ENCODE assay signal across 37 cellular contexts in genomic region chr12:25182765-25183164, GRCh38. TPM values are rescaled to one million over a fixed set of nuclear protein-coding genes. Genes with fewer than 3 reads are reported as not detected.
"Had no signal": no experiment of that assay in that cellular context is flagged by ENCODE, and none has a peak within 500 bp of the region (broad histone marks: within the 10 kb centered on the region; RNA-seq: fewer than 3 reads in every experiment).

No MANE protein-coding gene starts in this region.

- DNase-seq: activated CD4-positive, alpha-beta memory T cell treated with anti-CD3 and anti-CD28 coated beads, Interleukin-2, amount 10 ng/mL, durations not matched to agents 7 days and 5 days; activated CD4-positive, alpha-beta T cell treated with anti-CD3 and anti-CD28 coated beads for 1 hour; activated CD4-positive, alpha-beta T cell treated with anti-CD3 and anti-CD28 coated beads for 4 hours; activated CD4-positive, alpha-beta T cell treated with anti-CD3 and anti-CD28 coated beads, Interleukin-2, amount 10 ng/mL, durations not matched to agents 7 days and 5 days; activated CD4-positive, alpha-beta T cell treated with anti-CD3 and anti-CD28 coated beads, Interleukin-2, amount 50 U/mL, for 4 hours; activated CD8-positive, alpha-beta memory T cell treated with anti-CD3 and anti-CD28 coated beads, Interleukin-2, amount 50 U/mL, for 48 hours; activated gamma-delta T cell; activated naive CD4-positive, alpha-beta T cell; activated naive CD4-positive, alpha-beta T cell treated with anti-CD3 and anti-CD28 coated beads, Interleukin-2, amount 10 ng/mL, durations not matched to agents 7 days and 5 days; activated T-cell treated with anti-CD3 and anti-CD28 coated beads for 4 hours; activated T-cell treated with anti-CD3 and anti-CD28 coated beads, Interleukin-2, amount 50 U/mL, for 24 hours; activated T-cell treated with anti-CD3 and anti-CD28 coated beads, Interleukin-2, amount 50 U/mL, for 72 hours; adrenal gland; amygdala; aorta; body of pancreas; caudate nucleus; cortex of kidney; dermis blood vessel endothelial cell; effector CD4-positive, alpha-beta T cell; esophagus squamous epithelium; foreskin melanocyte; heart right ventricle; T-helper 2 cell had no signal

- H3K36me3 ChIP-seq: adrenal gland, esophagus squamous epithelium, gastroesophageal sphincter, heart right ventricle had no signal

- H3K4me3 Mint-ChIP-seq: activated CD4-positive, alpha-beta memory T cell treated with anti-CD3 and anti-CD28 coated beads, Interleukin-2, amount 10 ng/mL, durations not matched to agents 7 days and 5 days; activated CD4-positive, alpha-beta T cell treated with anti-CD3 and anti-CD28 coated beads, Interleukin-2, amount 10 ng/mL, durations not matched to agents 7 days and 5 days; activated naive CD4-positive, alpha-beta T cell treated with anti-CD3 and anti-CD28 coated beads, Interleukin-2, amount 10 ng/mL, durations not matched to agents 7 days and 5 days; activated T-cell treated with anti-CD3 and anti-CD28 coated beads, Interleukin-2, amount 50 U/mL, for 24 hours; activated T-cell treated with anti-CD3 and anti-CD28 coated beads, Interleukin-2, amount 50 U/mL, for 72 hours; WTC11 had no signal

- H3K9me3 Mint-ChIP-seq: activated CD4-positive, alpha-beta T cell treated with anti-CD3 and anti-CD28 coated beads, Interleukin-2, amount 10 ng/mL, durations not matched to agents 7 days and 5 days; activated naive CD4-positive, alpha-beta T cell treated with anti-CD3 and anti-CD28 coated beads, Interleukin-2, amount 10 ng/mL, durations not matched to agents 7 days and 5 days; activated naive CD4-positive, alpha-beta T cell treated with anti-CD3 and anti-CD28 coated beads, Interleukin-2, amount 50 U/mL, for 72 hours; WTC11 had no signal

- H3K27me3 ChIP-seq: adrenal gland, body of pancreas, esophagus squamous epithelium, gastroesophageal sphincter, heart right ventricle had no signal

- H3K9me3 ChIP-seq: esophagus squamous epithelium, gastroesophageal sphincter, heart right ventricle had no signal

- H3K4me1 Mint-ChIP-seq: WTC11 had no signal

- H3K4me1 ChIP-seq: body of pancreas, gastroesophageal sphincter, heart right ventricle had no signal

- H3K27me3 Mint-ChIP-seq: activated naive CD4-positive, alpha-beta T cell treated with anti-CD3 and anti-CD28 coated beads, Interleukin-2, amount 10 ng/mL, durations not matched to agents 7 days and 5 days; activated T-cell treated with anti-CD3 and anti-CD28 coated beads, Interleukin-2, amount 50 U/mL, for 24 hours had no signal

- ATAC-seq: activated naive CD4-positive, alpha-beta T cell treated with anti-CD3 and anti-CD28 coated beads, Interleukin-2, amount 50 U/mL, for 72 hours; activated T-cell treated with anti-CD3 and anti-CD28 coated beads, Interleukin-2, amount 50 U/mL, for 72 hours; body of pancreas; gastroesophageal sphincter; heart right ventricle; WTC11 had no signal

- H3K27ac Mint-ChIP-seq: activated CD4-positive, alpha-beta memory T cell treated with anti-CD3 and anti-CD28 coated beads, Interleukin-2, amount 10 ng/mL, durations not matched to agents 7 days and 5 days; activated CD4-positive, alpha-beta T cell treated with anti-CD3 and anti-CD28 coated beads, Interleukin-2, amount 10 ng/mL, durations not matched to agents 7 days and 5 days; activated naive CD4-positive, alpha-beta T cell treated with anti-CD3 and anti-CD28 coated beads, Interleukin-2, amount 10 ng/mL, durations not matched to agents 7 days and 5 days; activated naive CD4-positive, alpha-beta T cell treated with anti-CD3 and anti-CD28 coated beads, Interleukin-2, amount 50 U/mL, for 72 hours; activated T-cell treated with anti-CD3 and anti-CD28 coated beads, Interleukin-2, amount 50 U/mL, for 24 hours; activated T-cell treated with anti-CD3 and anti-CD28 coated beads, Interleukin-2, amount 50 U/mL, for 72 hours; WTC11 had no signal

- FAIRE-seq: colon, endometrium, endothelial cell of umbilical vein, TTC549 had no signal

- H3K27ac ChIP-seq: adrenal gland, body of pancreas, epithelial cell of prostate, esophagus squamous epithelium, gastroesophageal sphincter, heart right ventricle, VCaP had no signal

- H3K36me3 Mint-ChIP-seq: activated naive CD4-positive, alpha-beta T cell treated with anti-CD3 and anti-CD28 coated beads, Interleukin-2, amount 10 ng/mL, durations not matched to agents 7 days and 5 days; activated naive CD4-positive, alpha-beta T cell treated with anti-CD3 and anti-CD28 coated beads, Interleukin-2, amount 50 U/mL, for 72 hours; WTC11 had no signal

- H3K4me3 ChIP-seq: adrenal gland, body of pancreas, esophagus squamous epithelium, gastroesophageal sphincter, heart right ventricle had no signal

RNA-seq across cellular contexts. Expression of gene DNAI7, which starts 12.2 kb away (rescaled TPM):
- total RNA-seq: activated CD4-positive, alpha-beta memory T cell treated with anti-CD3 and anti-CD28 coated beads, Interleukin-2, amount 10 ng/mL, durations not matched to agents 7 days and 5 days; activated CD4-positive, alpha-beta T cell treated with anti-CD3 and anti-CD28 coated beads, Interleukin-2, amount 10 ng/mL, durations not matched to agents 7 days and 5 days; chondrocyte; dermis blood vessel endothelial cell; endothelial cell of umbilical vein; esophagus squamous epithelium; fibroblast of villous mesenchyme; glomerular endothelial cell; T-helper 1 cell treated with Interleukin-12 subunit alpha and Interleukin-12 subunit beta and Interleukin-4 antibody, amounts not matched to agents 30 ng/mL and 1 ng/mL, for 36 hours; WTC11 had no signal
- polyA plus RNA-seq: endothelial cell of umbilical vein had no signal
